ENCODE assay signal across 13 cellular contexts in genomic region chr22:41690476-41690875, GRCh38. TPM values are rescaled to one million over a fixed set of nuclear protein-coding genes. Genes with fewer than 3 reads are reported as not detected.
A peak's percentile ranks its signal among the peaks of the same experiment; 100 is the strongest.
DNase-seq lines count a peak whose midpoint lies in the region; ATAC-seq and TF ChIP-seq lines count a peak whose summit lies in the region.
"Had no signal": no experiment of that assay in that cellular context is flagged by ENCODE, and none has a peak within 500 bp of the region (broad histone marks: within the 10 kb centered on the region; RNA-seq: fewer than 3 reads in every experiment).

No MANE protein-coding gene starts in this region.

- TF ChIP-seq CTCF in body of pancreas (IDR thresholded peaks at IDR 0.05): no peak

- peak overlapping the region; percentile 76 for H3K27ac Mint-ChIP-seq in activated naive CD4-positive, alpha-beta T cell treated with anti-CD3 and anti-CD28 coated beads, Interleukin-2, amount 50 U/mL, for 24 hours
- peak overlapping the region; percentile 74 for H3K27ac Mint-ChIP-seq in activated T-helper 1 cell treated with anti-CD3 and anti-CD28 coated beads, Interleukin-12 subunit alpha, Interleukin-12 subunit beta, Interleukin-2, Interleukin-4 antibody, amounts not matched to agents 30 ng/mL and 10 ng/mL and 1 ng/mL, durations not matched to agents 14 hours and 24 hours and 36 hours
- H3K27ac Mint-ChIP-seq in naive B cell: peak overlapping the region; percentile 95 to 99 (median 99)

- no peak overlapping the region for H3K4me3 ChIP-seq in body of pancreas

- 90% methylated on average over 2 to 3 of the region's 3 CpGs for WGBS in body of pancreas, 2 donors

- peaks cover 19% of the 10 kb centered on the region for H3K4me1 ChIP-seq in body of pancreas

- ATAC-seq in naive B cell (ENCODE audit: low read depth in 2 of 2) (no peak), body of pancreas (no peak), GM19452 (IDR thresholded peaks at IDR 0.05; ENCODE audit: unreplicated experiment) (no peak)

- H3K9me3 ChIP-seq in body of pancreas: no peaks in the 10 kb centered on the region

- no peaks in the 10 kb centered on the region for H3K27me3 ChIP-seq in body of pancreas

- H3K4me3 Mint-ChIP-seq in activated naive CD4-positive, alpha-beta T cell treated with anti-CD3 and anti-CD28 coated beads, Interleukin-2, amount 50 U/mL, for 24 hours: peak overlapping the region; percentile 97
- H3K4me3 Mint-ChIP-seq in activated T-helper 1 cell treated with anti-CD3 and anti-CD28 coated beads, Interleukin-12 subunit alpha, Interleukin-12 subunit beta, Interleukin-2, Interleukin-4 antibody, amounts not matched to agents 30 ng/mL and 10 ng/mL and 1 ng/mL, durations not matched to agents 14 hours and 24 hours and 36 hours: peak overlapping the region; percentile 98
- peak overlapping the region in 5 of 8 donors; percentile 6 to 99 (median 47) for H3K4me3 Mint-ChIP-seq in naive B cell

- intact Hi-C loops in activated T-helper 1 cell treated with anti-CD3 and anti-CD28 coated beads, Interleukin-12 subunit alpha, Interleukin-12 subunit beta, Interleukin-2, Interleukin-4 antibody, amounts not matched to agents 30 ng/mL and 10 ng/mL and 1 ng/mL, durations not matched to agents 14 hours and 24 hours and 36 hours (cut with micrococcal nuclease): loop anchor here (10.0 kb wide), 1 partner anchor 744 kb away; the partner anchor contains the start of gene NFAM1
- intact Hi-C loops in cardiac septum (cut with DNase I): no loop called here
- intact Hi-C loops in body of pancreas (cut with DNase I): no loop called here

- DNase-seq in activated naive CD4-positive, alpha-beta T cell (lab: John Stamatoyannopoulos, UW): no peak
- no peak for DNase-seq in activated T-helper 1 cell treated with anti-CD3 and anti-CD28 coated beads, Interleukin-12 subunit alpha, Interleukin-12 subunit beta, Interleukin-2, Interleukin-4 antibody, amounts not matched to agents 30 ng/mL and 10 ng/mL and 1 ng/mL, durations not matched to agents 14 hours and 24 hours and 36 hours (ENCODE audit: low spot score)
- DNase-seq in naive B cell (no peak), cardiac septum (ENCODE audit: low spot score) (no peak), body of pancreas (no peak), pons (ENCODE audit: low spot score) (no peak)
- DNase-seq: activated CD4-positive, CD25-positive, alpha-beta regulatory T cell; mammary epithelial cell; NCI-H510A had no signal

- TF ChIP-seq POLR2A in body of pancreas (IDR thresholded peaks at IDR 0.05): no peak

- H3K36me3 ChIP-seq in body of pancreas (replicated peaks in 1 of 2; ENCODE audit: insufficient read depth in 1 of 2, low read depth in 2 of 2): no peaks in the 10 kb centered on the region

- no peak overlapping the region for H3K27ac ChIP-seq in body of pancreas
- H3K27ac ChIP-seq: HL-60 had no signal

- no peaks in the 10 kb centered on the region for H3K9me3 Mint-ChIP-seq in activated naive CD4-positive, alpha-beta T cell treated with anti-CD3 and anti-CD28 coated beads, Interleukin-2, amount 50 U/mL, for 24 hours
- H3K9me3 Mint-ChIP-seq in activated T-helper 1 cell treated with anti-CD3 and anti-CD28 coated beads, Interleukin-12 subunit alpha, Interleukin-12 subunit beta, Interleukin-2, Interleukin-4 antibody, amounts not matched to agents 30 ng/mL and 10 ng/mL and 1 ng/mL, durations not matched to agents 14 hours and 24 hours and 36 hours: no peaks in the 10 kb centered on the region
- no peaks in the 10 kb centered on the region for H3K9me3 Mint-ChIP-seq in naive B cell

- peaks cover 3% of the 10 kb centered on the region for H3K36me3 Mint-ChIP-seq in activated naive CD4-positive, alpha-beta T cell treated with anti-CD3 and anti-CD28 coated beads, Interleukin-2, amount 50 U/mL, for 24 hours
- H3K36me3 Mint-ChIP-seq in activated T-helper 1 cell treated with anti-CD3 and anti-CD28 coated beads, Interleukin-12 subunit alpha, Interleukin-12 subunit beta, Interleukin-2, Interleukin-4 antibody, amounts not matched to agents 30 ng/mL and 10 ng/mL and 1 ng/mL, durations not matched to agents 14 hours and 24 hours and 36 hours (ENCODE audit: low read depth): peaks cover 16% of the 10 kb centered on the region
- no peaks in the 10 kb centered on the region for H3K36me3 Mint-ChIP-seq in naive B cell

- no peaks in the 10 kb centered on the region for H3K27me3 Mint-ChIP-seq in activated naive CD4-positive, alpha-beta T cell treated with anti-CD3 and anti-CD28 coated beads, Interleukin-2, amount 50 U/mL, for 24 hours
- H3K27me3 Mint-ChIP-seq in activated T-helper 1 cell treated with anti-CD3 and anti-CD28 coated beads, Interleukin-12 subunit alpha, Interleukin-12 subunit beta, Interleukin-2, Interleukin-4 antibody, amounts not matched to agents 30 ng/mL and 10 ng/mL and 1 ng/mL, durations not matched to agents 14 hours and 24 hours and 36 hours (ENCODE audit: insufficient read depth): no peaks in the 10 kb centered on the region
- no peaks in the 10 kb centered on the region for H3K27me3 Mint-ChIP-seq in naive B cell

- peaks cover 29% of the 10 kb centered on the region for H3K4me1 Mint-ChIP-seq in activated naive CD4-positive, alpha-beta T cell treated with anti-CD3 and anti-CD28 coated beads, Interleukin-2, amount 50 U/mL, for 24 hours
- peaks cover 12% of the 10 kb centered on the region for H3K4me1 Mint-ChIP-seq in activated T-helper 1 cell treated with anti-CD3 and anti-CD28 coated beads, Interleukin-12 subunit alpha, Interleukin-12 subunit beta, Interleukin-2, Interleukin-4 antibody, amounts not matched to agents 30 ng/mL and 10 ng/mL and 1 ng/mL, durations not matched to agents 14 hours and 24 hours and 36 hours (ENCODE audit: low read depth)
- H3K4me1 Mint-ChIP-seq in naive B cell: peaks cover 23 to 42% (median 25%) of the 10 kb centered on the region in 3 donors

RNA-seq across cellular contexts. Expression of gene SNU13, which starts 1.8 kb away (rescaled TPM):
- 337 and 339 TPM in 2 replicates for total RNA-seq in activated T-helper 1 cell treated with anti-CD3 and anti-CD28 coated beads, Interleukin-12 subunit alpha, Interleukin-12 subunit beta, Interleukin-2, Interleukin-4 antibody, amounts not matched to agents 30 ng/mL and 10 ng/mL and 1 ng/mL, durations not matched to agents 14 hours and 24 hours and 36 hours
- polyA plus RNA-seq in naive B cell (ENCODE audit: low read depth in 6 of 6): 100 to 1,000 TPM; 264 to 311 (median 271) TPM
- total RNA-seq in cardiac septum (149 TPM), body of pancreas (10 to 100 TPM; 33.3 to 50.6 TPM)

RNA-seq across cellular contexts. Expression of gene MEI1, which starts 8.8 kb away (rescaled TPM):
- 22.3 TPM in 2 replicates for total RNA-seq in activated T-helper 1 cell treated with anti-CD3 and anti-CD28 coated beads, Interleukin-12 subunit alpha, Interleukin-12 subunit beta, Interleukin-2, Interleukin-4 antibody, amounts not matched to agents 30 ng/mL and 10 ng/mL and 1 ng/mL, durations not matched to agents 14 hours and 24 hours and 36 hours
- 100 to 1,000 TPM in 1 of 6 donors, 10 to 100 TPM in 5; 75.0 to 160 (median 83.4) TPM for polyA plus RNA-seq in naive B cell (ENCODE audit: low read depth in 6 of 6)
- total RNA-seq in cardiac septum: 0.40 TPM
- not detected for total RNA-seq in body of pancreas
- total RNA-seq: bronchial epithelial cell had no signal

Comparison
In these comparisons a context has a peak if more than half of its experiments do, and no peak if none do; other contexts are left out.
1. H3K4me3 Mint-ChIP-seq: peak in every context shown above with its lines; median percentile 98 in activated T-helper 1 cell treated with anti-CD3 and anti-CD28 coated beads, Interleukin-12 subunit alpha, Interleukin-12 subunit beta, Interleukin-2, Interleukin-4 antibody, amounts not matched to agents 30 ng/mL and 10 ng/mL and 1 ng/mL, durations not matched to agents 14 hours and 24 hours and 36 hours; 97 in activated naive CD4-positive, alpha-beta T cell treated with anti-CD3 and anti-CD28 coated beads, Interleukin-2, amount 50 U/mL, for 24 hours; 47 in naive B cell.
2. RNA of gene MEI1, which starts 8.8 kb away (total RNA-seq): 22.3 TPM in activated T-helper 1 cell treated with anti-CD3 and anti-CD28 coated beads, Interleukin-12 subunit alpha, Interleukin-12 subunit beta, Interleukin-2, Interleukin-4 antibody, amounts not matched to agents 30 ng/mL and 10 ng/mL and 1 ng/mL, durations not matched to agents 14 hours and 24 hours and 36 hours; 0.40 TPM in cardiac septum (single experiment) and not detected in body of pancreas; every median in the first group is over 10 times any median in the second.
3. Peak in every context shown above with its lines, with median percentiles within 50 percentile points of each other: H3K27ac Mint-ChIP-seq.